Comparison of ENCODE assay signal across 1 cellular context in genomic region chr4:188023682-188024081, GRCh38.
TF ChIP-seq lines count a peak whose summit lies in the region.

No MANE protein-coding gene starts in this region.

TF ChIP-seq in GM23338, 12 proteins besides CTCF, POLR2A, EP300 and RAD21:
- no peak for TF ChIP-seq REST (IDR thresholded peaks at IDR 0.05; ENCODE audit: unreplicated experiment)
- TF ChIP-seq EZH2phosphoT487 (IDR thresholded peaks at IDR 0.05; ENCODE audit: unreplicated experiment) = no peak
- no peak for TF ChIP-seq NANOG (IDR thresholded peaks at IDR 0.05; ENCODE audit: borderline replicate concordance)
- no peak for TF ChIP-seq ZNF462 (CRISPR knock-in tag; IDR thresholded peaks at IDR 0.05)
- TF ChIP-seq CREB1 (CRISPR knock-in tag; IDR thresholded peaks at IDR 0.05; ENCODE audit: low read depth) = no peak
- TF ChIP-seq JUNB (IDR thresholded peaks at IDR 0.05; ENCODE audit: unreplicated experiment) = no peak
- no peak for TF ChIP-seq STAT1 (IDR thresholded peaks at IDR 0.05; ENCODE audit: unreplicated experiment)
- no peak for TF ChIP-seq ETS1 (IDR thresholded peaks at IDR 0.05)
- TF ChIP-seq POLR2AphosphoS5 (IDR thresholded peaks at IDR 0.05; ENCODE audit: low read depth) = no peak
